Comparison of ENCODE assay signal across 1 cellular context in genomic region chr14:95137164-95137803, GRCh38.
TF ChIP-seq lines count a peak whose summit lies in the region.

No MANE protein-coding gene starts in this region.

TF ChIP-seq in HepG2, 621 proteins besides CTCF, POLR2A, EP300 and RAD21:
- TF ChIP-seq ZNF512 (CRISPR knock-in tag; IDR thresholded peaks at IDR 0.05) (peak; percentile 63; the same call in 1 of the 2 replicates), PCBP2 (optimal IDR thresholded peaks at IDR 0.05; ENCODE audit: low read depth, low read length, poor library complexity, severe bottlenecking) (peak; percentile 100), STAT6 (CRISPR knock-in tag; IDR thresholded peaks at IDR 0.05; ENCODE audit: borderline replicate concordance) (no peak), ZBTB40 (IDR thresholded peaks at IDR 0.05) (no peak), ZBTB40 (CRISPR knock-in tag; IDR thresholded peaks at IDR 0.05) (no peak), PCBP1 (IDR thresholded peaks at IDR 0.05; ENCODE audit: borderline replicate concordance, low read depth, low read length) (0 out of 2 replicates have a peak, but pooled peaks have one; percentile 71), ATF1 (CRISPR knock-in tag; IDR thresholded peaks at IDR 0.05) (no peak), HNRNPK (IDR thresholded peaks at IDR 0.05; ENCODE audit: low read depth, low read length, poor library complexity, severe bottlenecking) (peak; percentile 99)
